Comparison of ENCODE assay signal across 8 cellular contexts in the genomic region with DNA sequence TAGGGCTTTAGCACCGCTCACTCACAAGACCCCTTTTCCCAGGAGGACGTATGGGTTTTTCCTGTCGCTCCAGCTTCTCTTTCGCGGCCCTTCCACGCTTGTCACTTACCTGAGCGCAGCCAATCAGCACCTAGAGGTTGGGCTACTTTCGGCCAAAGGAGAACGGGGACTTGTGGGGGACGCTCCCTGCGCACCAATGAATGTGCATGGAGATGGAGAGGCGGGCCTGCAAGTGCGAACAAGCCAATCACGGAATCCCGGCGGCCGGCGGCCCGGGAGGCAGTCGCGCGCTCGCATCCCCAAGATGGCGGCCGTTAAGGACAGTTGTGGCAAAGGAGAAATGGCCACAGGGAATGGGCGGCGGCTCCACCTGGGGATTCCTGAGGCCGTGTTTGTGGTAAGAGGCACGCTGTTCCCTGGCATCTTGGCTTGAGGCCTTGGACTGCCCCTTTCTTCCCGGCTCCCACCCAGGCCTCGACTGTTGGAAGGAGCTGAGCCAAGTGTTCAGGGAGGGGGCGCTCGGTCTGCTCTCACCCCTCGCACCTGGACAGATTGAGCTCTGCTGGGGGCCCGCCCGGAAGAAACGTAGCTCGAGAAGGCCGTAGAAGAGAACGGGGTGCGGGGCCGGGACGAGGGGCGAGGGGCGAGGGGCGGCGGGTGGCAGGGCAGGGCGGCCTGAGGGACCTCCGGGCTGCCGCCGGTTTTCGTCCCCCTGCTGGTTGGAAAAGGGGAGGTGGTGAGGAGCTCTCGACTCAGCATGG. TPM values are rescaled to one million over a fixed set of nuclear protein-coding genes. Genes with fewer than 3 reads are reported as not detected.
DNase-seq lines count a peak whose midpoint lies in the region; ATAC-seq and TF ChIP-seq lines count a peak whose summit lies in the region.

A gene with protein sequence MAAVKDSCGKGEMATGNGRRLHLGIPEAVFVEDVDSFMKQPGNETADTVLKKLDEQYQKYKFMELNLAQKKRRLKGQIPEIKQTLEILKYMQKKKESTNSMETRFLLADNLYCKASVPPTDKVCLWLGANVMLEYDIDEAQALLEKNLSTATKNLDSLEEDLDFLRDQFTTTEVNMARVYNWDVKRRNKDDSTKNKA (plus strand): TSS at position 282 of the 761 bp plus-strand sequence. CDS start 23 bp downstream, at position 305.

- H3K27me3 ChIP-seq in GM06990 (replicated peaks; ENCODE audit: control insufficient read depth, insufficient read depth, low read length), result no peaks in the 10 kb centered on the region
- H3K27me3 ChIP-seq in gastroesophageal sphincter, result no peaks in the 10 kb centered on the region
- no peaks in the 10 kb centered on the region for H3K27me3 ChIP-seq in neutrophil

- DNase-seq in GM06990 (ENCODE audit: extremely low read depth, insufficient read length), result peak; percentile 92
- DNase-seq in HFFc6, result peak; percentile 94
- DNase-seq in NAMALWA (ENCODE audit: low spot score), result peak; percentile 93
- peak; percentile 78 for DNase-seq in SK-N-MC (ENCODE audit: low read depth, low spot score)
- DNase-seq in activated naive CD4-positive, alpha-beta T cell treated with anti-CD3 and anti-CD28 coated beads, Interleukin-2, amount 10 ng/mL, durations not matched to agents 7 days and 5 days, result peak; percentile 92
- DNase-seq in substantia nigra (lab: John Stamatoyannopoulos, UW), result peak; percentile 52 to 94 (median 85)

- no peak for TF ChIP-seq EP300 in gastroesophageal sphincter (IDR thresholded peaks at IDR 0.05)

- H3K36me3 Mint-ChIP-seq in HFFc6 (ENCODE audit: low read depth), result no peaks in the 10 kb centered on the region
- peaks cover 7% of the 10 kb centered on the region for H3K36me3 Mint-ChIP-seq in activated naive CD4-positive, alpha-beta T cell treated with anti-CD3 and anti-CD28 coated beads, Interleukin-2, amount 10 ng/mL, durations not matched to agents 7 days and 5 days

- peak within 1 kb of the TSS; percentile 96 for H3K27ac Mint-ChIP-seq in HFFc6
- H3K27ac Mint-ChIP-seq in activated naive CD4-positive, alpha-beta T cell treated with anti-CD3 and anti-CD28 coated beads, Interleukin-2, amount 10 ng/mL, durations not matched to agents 7 days and 5 days, result peak within 1 kb of the TSS; percentile 92

- peak; percentile 97 for ATAC-seq in gastroesophageal sphincter

- H3K27ac ChIP-seq in SK-N-MC, result 0 out of 2 replicates have a peak within 1 kb of the TSS, but pooled peaks have one; percentile 62
- peak within 1 kb of the TSS; percentile 87 to 92 (median 90) for H3K27ac ChIP-seq in gastroesophageal sphincter
- H3K27ac ChIP-seq in neutrophil, result peak within 1 kb of the TSS; percentile 77
- H3K27ac ChIP-seq in substantia nigra (ENCODE audit: low read depth, low read length, poor library complexity, severe bottlenecking), result peak within 1 kb of the TSS; percentile 84

- no peaks in the 10 kb centered on the region for H3K9me3 ChIP-seq in SK-N-MC (ENCODE audit: low read depth, low read length)
- no peaks in the 10 kb centered on the region for H3K9me3 ChIP-seq in gastroesophageal sphincter
- H3K9me3 ChIP-seq in neutrophil, result no peaks in the 10 kb centered on the region

- peak within 1 kb of the TSS; percentile 99 for H3K4me3 Mint-ChIP-seq in HFFc6
- H3K4me3 Mint-ChIP-seq in activated naive CD4-positive, alpha-beta T cell treated with anti-CD3 and anti-CD28 coated beads, Interleukin-2, amount 10 ng/mL, durations not matched to agents 7 days and 5 days, result peak within 1 kb of the TSS; percentile 90

- no peaks in the 10 kb centered on the region for H3K27me3 Mint-ChIP-seq in HFFc6 (ENCODE audit: insufficient read depth)
- no peaks in the 10 kb centered on the region for H3K27me3 Mint-ChIP-seq in activated naive CD4-positive, alpha-beta T cell treated with anti-CD3 and anti-CD28 coated beads, Interleukin-2, amount 10 ng/mL, durations not matched to agents 7 days and 5 days

- H3K36me3 ChIP-seq in GM06990 (ENCODE audit: control insufficient read depth, insufficient read depth, low read length), result no peaks in the 10 kb centered on the region
- H3K36me3 ChIP-seq in SK-N-MC (ENCODE audit: insufficient read depth, low read length), result peaks cover 14% of the 10 kb centered on the region; the same call in 1 of the 2 replicates
- H3K36me3 ChIP-seq in gastroesophageal sphincter, result peaks cover 0 to 11% of the 10 kb centered on the region in 2 donors
- peaks cover 8% of the 10 kb centered on the region for H3K36me3 ChIP-seq in neutrophil

- TF ChIP-seq CTCF in GM06990 (IDR thresholded peaks at IDR 0.05; ENCODE audit: insufficient read depth, low read length, poor library complexity, severe bottlenecking), result peak; percentile 34
- TF ChIP-seq CTCF in HFFc6 (IDR thresholded peaks at IDR 0.05), result peak; percentile 72
- peak; percentile 14 to 63 (median 30) for TF ChIP-seq CTCF in gastroesophageal sphincter (IDR thresholded peaks at IDR 0.05)
- TF ChIP-seq CTCF in neutrophil (IDR thresholded peaks at IDR 0.05), result peak; percentile 36

- peak within 1 kb of the TSS; percentile 87 for H3K9ac ChIP-seq in SK-N-MC (ENCODE audit: insufficient read length)

- no peak for TF ChIP-seq POLR2A in gastroesophageal sphincter (IDR thresholded peaks at IDR 0.05)

- no peaks in the 10 kb centered on the region for H3K9me3 Mint-ChIP-seq in HFFc6
- H3K9me3 Mint-ChIP-seq in activated naive CD4-positive, alpha-beta T cell treated with anti-CD3 and anti-CD28 coated beads, Interleukin-2, amount 10 ng/mL, durations not matched to agents 7 days and 5 days, result no peaks in the 10 kb centered on the region

- 0 to 18% methylated on average over 1 to 11 of the region's 53 CpGs for WGBS in gastroesophageal sphincter (ENCODE audit: low coverage in 1 of 2), 2 donors

- peaks cover 24% of the 10 kb centered on the region for H3K4me1 Mint-ChIP-seq in HFFc6 (ENCODE audit: low read depth)
- peaks cover 22% of the 10 kb centered on the region for H3K4me1 Mint-ChIP-seq in activated naive CD4-positive, alpha-beta T cell treated with anti-CD3 and anti-CD28 coated beads, Interleukin-2, amount 10 ng/mL, durations not matched to agents 7 days and 5 days

- H3K4me3 ChIP-seq in GM06990 (replicated peaks; ENCODE audit: low read depth, low read length), result peak within 1 kb of the TSS; percentile 88
- H3K4me3 ChIP-seq in SK-N-MC, result peak within 1 kb of the TSS; percentile 82
- H3K4me3 ChIP-seq in gastroesophageal sphincter, result peak within 1 kb of the TSS; percentile 79 to 92
- peak within 1 kb of the TSS; percentile 73 to 78 for H3K4me3 ChIP-seq in neutrophil (ENCODE audit: low read depth in 1 of 2, low read length in 1 of 2)

- H3K4me1 ChIP-seq in gastroesophageal sphincter (peaks cover 0 to 25% (median 3%) of the 10 kb centered on the region in 3 donors), neutrophil (ENCODE audit: control insufficient read depth in 1 of 2, insufficient read depth in 1 of 2, low read depth in 1 of 2, low read length in 1 of 2) (peaks cover 23 to 32% of the 10 kb centered on the region in 2 experiments)

- CTCF ChIA-PET in activated naive CD4-positive, alpha-beta T cell treated with anti-CD3 and anti-CD28 coated beads, Interleukin-2, amount 10 ng/mL, durations not matched to agents 7 days and 5 days (lab: Charles Lee), result interaction anchor here (0.7 to 1.7 kb wide), 5 partner anchors 21 to 237 kb away, joined by 3 to 5 read pairs (median 3); a partner anchor contains a TSS

RNA-seq across cellular contexts. Expression of the gene that starts here (rescaled TPM):
- 10 to 100 TPM; 62.8 to 69.5 (median 66.5) TPM for total RNA-seq in HFFc6 (2021; fragmentation: NEBNext Ultra II Directional; extraction: Animal tissue kit (Norgen Biotek cat#: 25700))
- total RNA-seq in gastroesophageal sphincter, result 10 to 100 TPM; 31.8 to 57.2 (median 42.3) TPM

Comparison
In these comparisons a context has a peak if more than half of its experiments do, and no peak if none do; other contexts are left out.
1. Peak in every context shown above with its lines: DNase-seq, ATAC-seq, H3K4me3 ChIP-seq and H3K27ac ChIP-seq.